In genomic region chr1:6579374-6580118, GRCh38 we compare ENCODE assay signal across 1 cellular context.
TF ChIP-seq lines count a peak whose summit lies in the region.

TSS of gene ZBTB48 (plus strand) at chr1:6579994. CDS start at chr1:6580610, 616 bp downstream.

TF ChIP-seq in HepG2, 621 proteins besides CTCF, POLR2A, EP300 and RAD21 (continued from another document and continues in another):
- TF ChIP-seq ZBTB33 (CRISPR knock-in tag; IDR thresholded peaks at IDR 0.05), result no peak
- no peak for TF ChIP-seq ERF (CRISPR knock-in tag; IDR thresholded peaks at IDR 0.05)
- TF ChIP-seq RFXANK (CRISPR knock-in tag; IDR thresholded peaks at IDR 0.05), result no peak
- TF ChIP-seq DZIP1 (CRISPR knock-in tag; IDR thresholded peaks at IDR 0.05), result no peak
- TF ChIP-seq MYC (CRISPR knock-in tag; IDR thresholded peaks at IDR 0.05; ENCODE audit: borderline replicate concordance), result peak; percentile 77
- TF ChIP-seq ZHX2 (IDR thresholded peaks at IDR 0.05; ENCODE audit: low read depth), result peak; percentile 66
- TF ChIP-seq ZHX2 (CRISPR knock-in tag; IDR thresholded peaks at IDR 0.05; ENCODE audit: borderline replicate concordance), result no peak
- no peak for TF ChIP-seq LCORL (IDR thresholded peaks at IDR 0.05)
- peak; percentile 29; the same call in 1 of the 2 replicates for TF ChIP-seq LCORL (CRISPR knock-in tag; IDR thresholded peaks at IDR 0.05)
- TF ChIP-seq GABPA (IDR thresholded peaks at IDR 0.05; ENCODE audit: low read depth, low read length), result peak; percentile 77
- TF ChIP-seq GABPA (CRISPR knock-in tag; IDR thresholded peaks at IDR 0.05; ENCODE audit: low read depth), result peak; percentile 94
- peak; percentile 77 for TF ChIP-seq SP4 (CRISPR knock-in tag; IDR thresholded peaks at IDR 0.05)
- no peak for TF ChIP-seq U2AF1 (optimal IDR thresholded peaks at IDR 0.05; ENCODE audit: low read depth, low read length)
- TF ChIP-seq ZBTB14 (CRISPR knock-in tag; IDR thresholded peaks at IDR 0.05), result no peak
- TF ChIP-seq ZNF383 (CRISPR knock-in tag; IDR thresholded peaks at IDR 0.05; ENCODE audit: borderline replicate concordance), result no peak
- no peak for TF ChIP-seq PRMT3 (CRISPR knock-in tag; IDR thresholded peaks at IDR 0.05; ENCODE audit: borderline replicate concordance, low read depth)
- no peak for TF ChIP-seq HDAC2 (CRISPR knock-in tag; IDR thresholded peaks at IDR 0.05)
- TF ChIP-seq SSRP1 (CRISPR knock-in tag; IDR thresholded peaks at IDR 0.05), result no peak
- TF ChIP-seq RBAK (CRISPR knock-in tag; IDR thresholded peaks at IDR 0.05), result no peak
- no peak for TF ChIP-seq TCF7L2 (IDR thresholded peaks at IDR 0.05; ENCODE audit: low read depth, low read length)
- no peak for TF ChIP-seq REL (CRISPR knock-in tag; conservative IDR thresholded peaks at IDR 0.05)
- no peak for TF ChIP-seq SOX5 (CRISPR knock-in tag; IDR thresholded peaks at IDR 0.05; ENCODE audit: borderline replicate concordance)
- no peak for TF ChIP-seq ZSCAN21 (CRISPR knock-in tag; IDR thresholded peaks at IDR 0.05; ENCODE audit: borderline replicate concordance)
- TF ChIP-seq ZNF362 (CRISPR knock-in tag; IDR thresholded peaks at IDR 0.05; ENCODE audit: borderline replicate concordance), result peak; percentile 59
- no peak; the same call in 1 of the 2 replicates for TF ChIP-seq NR2F2 (IDR thresholded peaks at IDR 0.05; ENCODE audit: borderline replicate concordance, low read depth)
- TF ChIP-seq, protein P1, sequence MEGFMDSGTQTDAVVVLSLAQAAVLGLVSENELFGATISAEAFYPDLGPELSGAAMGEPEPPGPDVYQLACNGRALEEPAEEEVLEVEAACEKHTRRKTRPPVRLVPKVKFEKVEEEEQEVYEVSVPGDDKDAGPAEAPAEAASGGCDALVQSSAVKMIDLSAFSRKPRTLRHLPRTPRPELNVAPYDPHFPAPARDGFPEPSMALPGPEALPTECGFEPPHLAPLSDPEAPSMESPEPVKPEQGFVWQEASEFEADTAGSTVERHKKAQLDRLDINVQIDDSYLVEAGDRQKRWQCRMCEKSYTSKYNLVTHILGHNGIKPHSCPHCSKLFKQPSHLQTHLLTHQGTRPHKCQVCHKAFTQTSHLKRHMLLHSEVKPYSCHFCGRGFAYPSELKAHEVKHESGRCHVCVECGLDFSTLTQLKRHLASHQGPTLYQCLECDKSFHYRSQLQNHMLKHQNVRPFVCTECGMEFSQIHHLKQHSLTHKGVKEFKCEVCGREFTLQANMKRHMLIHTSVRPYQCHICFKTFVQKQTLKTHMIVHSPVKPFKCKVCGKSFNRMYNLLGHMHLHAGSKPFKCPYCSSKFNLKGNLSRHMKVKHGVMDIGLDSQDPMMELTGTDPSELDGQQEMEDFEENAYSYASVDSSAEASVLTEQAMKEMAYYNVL (CRISPR knock-in tag; IDR thresholded peaks at IDR 0.05; ENCODE audit: borderline replicate concordance), result no peak
- TF ChIP-seq ZUFSP (CRISPR knock-in tag; IDR thresholded peaks at IDR 0.05; ENCODE audit: borderline replicate concordance), result no peak
- TF ChIP-seq TMF1 (CRISPR knock-in tag; IDR thresholded peaks at IDR 0.05; ENCODE audit: low read depth), result no peak
- no peak for TF ChIP-seq PHB2 (IDR thresholded peaks at IDR 0.05; ENCODE audit: partially characterized antibody)
- peak; percentile 34 for TF ChIP-seq UBTF (CRISPR knock-in tag; IDR thresholded peaks at IDR 0.05)
- no peak for TF ChIP-seq ZNF33A (CRISPR knock-in tag; IDR thresholded peaks at IDR 0.05; ENCODE audit: borderline replicate concordance)
- TF ChIP-seq MTF1 (CRISPR knock-in tag; IDR thresholded peaks at IDR 0.05), result no peak
- TF ChIP-seq CAMTA2 (CRISPR knock-in tag; IDR thresholded peaks at IDR 0.05; ENCODE audit: borderline replicate concordance), result no peak
- TF ChIP-seq IKZF5 (CRISPR knock-in tag; IDR thresholded peaks at IDR 0.05), result peak; percentile 66; the same call in 1 of the 2 replicates
- peak; percentile 10; the same call in 1 of the 2 replicates for TF ChIP-seq SP5 (CRISPR knock-in tag; IDR thresholded peaks at IDR 0.05; ENCODE audit: borderline replicate concordance, low read depth)
- peak; percentile 13; the same call in 1 of the 2 replicates for TF ChIP-seq CBFB (CRISPR knock-in tag; IDR thresholded peaks at IDR 0.05)
- no peak for TF ChIP-seq ATRX (CRISPR knock-in tag; IDR thresholded peaks at IDR 0.05; ENCODE audit: borderline replicate concordance)
- no peak; the same call in 1 of the 2 replicates for TF ChIP-seq ZNF816 (CRISPR knock-in tag; IDR thresholded peaks at IDR 0.05; ENCODE audit: borderline replicate concordance)
- no peak for TF ChIP-seq ZNF329 (CRISPR knock-in tag; IDR thresholded peaks at IDR 0.05; ENCODE audit: low read depth)
- TF ChIP-seq TCF7 (IDR thresholded peaks at IDR 0.05; ENCODE audit: low read depth), result no peak
